ENCODE assay signal across 8 cellular contexts in genomic region chrX:19544693-19545305, GRCh38. TPM values are rescaled to one million over a fixed set of nuclear protein-coding genes. Genes with fewer than 3 reads are reported as not detected.
DNase-seq lines count a peak whose midpoint lies in the region; ATAC-seq and TF ChIP-seq lines count a peak whose summit lies in the region.

No MANE protein-coding gene starts in this region.

- intact Hi-C loops in esophagus squamous epithelium (cut with DNase I) = no loop called here

- WGBS in esophagus squamous epithelium, 2 donors = 34 to 53% methylated on average over 4 to 8 of the region's 8 CpGs

- CTCF ChIA-PET in CD8-positive, alpha-beta memory T cell (lab: Charles Lee) = no interaction called here

- no peak overlapping the region for H3K4me3 Mint-ChIP-seq in CD8-positive, alpha-beta memory T cell
- no peak overlapping the region for H3K4me3 Mint-ChIP-seq in naive B cell

- H3K36me3 ChIP-seq in CD8-positive, alpha-beta memory T cell (ENCODE audit: insufficient read depth, low read length) = no peaks in the 10 kb centered on the region
- no peaks in the 10 kb centered on the region for H3K36me3 ChIP-seq in esophagus squamous epithelium

- H3K27me3 ChIP-seq in CD8-positive, alpha-beta memory T cell (ENCODE audit: insufficient read depth, low read length, poor library complexity, severe bottlenecking) = no peaks in the 10 kb centered on the region
- H3K27me3 ChIP-seq in esophagus squamous epithelium = no peaks in the 10 kb centered on the region

- H3K4me3 ChIP-seq in CD8-positive, alpha-beta memory T cell (ENCODE audit: low read length) = no peak overlapping the region
- H3K4me3 ChIP-seq in esophagus squamous epithelium = no peak overlapping the region

- peak in 5 of 6 experiments; percentile 33 to 69 (median 50) for TF ChIP-seq CTCF in esophagus squamous epithelium (IDR thresholded peaks at IDR 0.05)

- ATAC-seq in GM19463 (IDR thresholded peaks at IDR 0.05; ENCODE audit: unreplicated experiment) = peak; percentile 76
- peak; percentile 35 to 48 for ATAC-seq in naive B cell (ENCODE audit: low read depth in 2 of 2)
- no peak for ATAC-seq in HG03196 (IDR thresholded peaks at IDR 0.05; ENCODE audit: unreplicated experiment)

- TF ChIP-seq POLR2A in esophagus squamous epithelium (IDR thresholded peaks at IDR 0.05) = no peak

- POLR2A ChIA-PET in CD8-positive, alpha-beta memory T cell (lab: Charles Lee) = no interaction called here

- H3K9me3 ChIP-seq in CD8-positive, alpha-beta memory T cell (ENCODE audit: low read length) = no peaks in the 10 kb centered on the region
- no peaks in the 10 kb centered on the region for H3K9me3 ChIP-seq in esophagus squamous epithelium

- H3K27me3 Mint-ChIP-seq in CD8-positive, alpha-beta memory T cell = no peaks in the 10 kb centered on the region
- H3K27me3 Mint-ChIP-seq in naive B cell = no peaks in the 10 kb centered on the region

- H3K36me3 Mint-ChIP-seq in CD8-positive, alpha-beta memory T cell = peaks cover 10 to 88% (median 13%) of the 10 kb centered on the region in 3 donors
- peaks cover 0 to 23% of the 10 kb centered on the region in 2 donors for H3K36me3 Mint-ChIP-seq in naive B cell

- H3K9me3 Mint-ChIP-seq in CD8-positive, alpha-beta memory T cell = peaks cover 0 to 1% (median 0%) of the 10 kb centered on the region in 5 donors
- H3K9me3 Mint-ChIP-seq in naive B cell = peaks cover 0 to 2% (median 0%) of the 10 kb centered on the region in 7 donors

- H3K4me1 Mint-ChIP-seq in CD8-positive, alpha-beta memory T cell = peaks cover 8 to 10% (median 9%) of the 10 kb centered on the region in 3 donors
- peaks cover 0 to 7% (median 0%) of the 10 kb centered on the region in 3 donors for H3K4me1 Mint-ChIP-seq in naive B cell

- no peak overlapping the region for H3K27ac ChIP-seq in CD8-positive, alpha-beta memory T cell (ENCODE audit: low read depth, low read length)
- H3K27ac ChIP-seq in esophagus squamous epithelium = no peak overlapping the region

- H3K27ac Mint-ChIP-seq in CD8-positive, alpha-beta memory T cell = peak overlapping the region in 5 of 8 donors; percentile 31 to 78 (median 72)
- H3K27ac Mint-ChIP-seq in naive B cell = peak overlapping the region in 2 of 6 donors; percentile 5 to 90

- peak in 4 of 5 donors; percentile 9 to 46 (median 22) for DNase-seq in CD8-positive, alpha-beta memory T cell
- peak; percentile 13 for DNase-seq in NCI-H1694 treated with DMSO at 0.1 percent for 48 hours (lab: John Stamatoyannopoulos, UW)
- DNase-seq in activated CD4-positive, alpha-beta T cell treated with anti-CD3 and anti-CD28 coated beads, Interleukin-2, amount 50 U/mL, for 1 hour = peak; percentile 22
- DNase-seq in esophagus squamous epithelium (lab: John Stamatoyannopoulos, UW) = no peak
- peak; percentile 24 for DNase-seq in naive B cell
- no peak for DNase-seq in NK-92 (lab: John Stamatoyannopoulos, UW; ENCODE audit: unreplicated experiment)

- no peaks in the 10 kb centered on the region for H3K4me1 ChIP-seq in CD8-positive, alpha-beta memory T cell (ENCODE audit: insufficient read depth, low read length)
- no peaks in the 10 kb centered on the region for H3K4me1 ChIP-seq in esophagus squamous epithelium

RNA-seq across cellular contexts. Expression of gene MAP3K15, which starts 29.5 kb away (rescaled TPM):
- total RNA-seq in CD8-positive, alpha-beta memory T cell = under 1 TPM; 0.13 to 0.28 TPM
- not detected for polyA plus RNA-seq in CD8-positive, alpha-beta memory T cell
- total RNA-seq in esophagus squamous epithelium = not detected
- polyA plus RNA-seq in naive B cell (ENCODE audit: low read depth in 6 of 6) = not detected

Comparison
In these comparisons a context has a peak if more than half of its experiments do, and no peak if none do; other contexts are left out.
1. DNase-seq: peak in CD8-positive, alpha-beta memory T cell (4 of 5), NCI-H1694 treated with DMSO at 0.1 percent for 48 hours (single experiment), activated CD4-positive, alpha-beta T cell treated with anti-CD3 and anti-CD28 coated beads, Interleukin-2, amount 50 U/mL, for 1 hour (single experiment) and naive B cell (single experiment); none in esophagus squamous epithelium (single experiment) and NK-92 (single experiment).